In genomic region chr7:28818996-28819395, GRCh38 we compare ENCODE assay signal across 17 cellular contexts.
A peak's percentile ranks its signal among the peaks of the same experiment; 100 is the strongest.
DNase-seq lines count a peak whose midpoint lies in the region; ATAC-seq and TF ChIP-seq lines count a peak whose summit lies in the region.
"Had no signal": no experiment of that assay in that cellular context is flagged by ENCODE, and none has a peak within 500 bp of the region (broad histone marks: within the 10 kb centered on the region; RNA-seq: fewer than 3 reads in every experiment).

No MANE protein-coding gene starts in this region.

- no peaks in the 10 kb centered on the region for H3K9me3 ChIP-seq in psoas muscle

- H3K36me3 Mint-ChIP-seq in GM23338 (ENCODE audit: low read depth): no peaks in the 10 kb centered on the region
- no peaks in the 10 kb centered on the region for H3K36me3 Mint-ChIP-seq in WTC11
- H3K36me3 Mint-ChIP-seq in nephron progenitor cell (ENCODE audit: low read depth): no peaks in the 10 kb centered on the region

- H3K4me2 ChIP-seq in GM23338: no peak overlapping the region
- H3K4me2 ChIP-seq: PC-9 had no signal

- no peak overlapping the region for H3K27ac ChIP-seq in GM23338 (ENCODE audit: low read depth)
- no peak overlapping the region for H3K27ac ChIP-seq in psoas muscle
- H3K27ac ChIP-seq: PC-9 had no signal

- H4K20me1 ChIP-seq in GM23338 (replicated peaks; ENCODE audit: insufficient read depth): no peaks in the 10 kb centered on the region

- intact Hi-C loops in psoas muscle (cut with DNase I): no loop called here

- whole genome bisulfite sequencing in psoas muscle, 3 donors: 88 to 95% (median 89%) methylated on average over 5 of the region's 5 CpGs

- H3K27ac Mint-ChIP-seq in GM23338 (0 out of 2 replicates have a peak overlapping the region, but pooled peaks have one; percentile 65), WTC11 (no peak overlapping the region), nephron progenitor cell (peak overlapping the region; percentile 82)
- H3K27ac Mint-ChIP-seq: CD4-positive, alpha-beta T cell had no signal

- H2AFZ ChIP-seq in GM23338: no peak overlapping the region
- H2AFZ ChIP-seq: PC-9 had no signal

- H3K4me3 ChIP-seq in GM23338: no peak overlapping the region
- H3K4me3 ChIP-seq in NB4 (ENCODE audit: low read depth, low read length): no peak overlapping the region
- H3K4me3 ChIP-seq in psoas muscle: no peak overlapping the region
- H3K4me3 ChIP-seq: PC-9 had no signal

- H3K9me2 ChIP-seq in GM23338 (ENCODE audit: insufficient read depth): no peaks in the 10 kb centered on the region

- ATAC-seq in GM23338 (peak; percentile 50; the same call in 2 of the 3 replicates), WTC11 (peak; percentile 61), HG02970 (IDR thresholded peaks at IDR 0.05; ENCODE audit: low FRiP score, unreplicated experiment) (no peak), GM18519 (IDR thresholded peaks at IDR 0.05; ENCODE audit: low FRiP score, unreplicated experiment) (no peak), psoas muscle (no peak)
- ATAC-seq: SK-N-SH treated with all-trans-retinoic acid at 6 μM for 48 hours had no signal

- no peaks in the 10 kb centered on the region for H3F3A ChIP-seq in GM23338 (replicated peaks; ENCODE audit: low read depth)

- no peaks in the 10 kb centered on the region for H3K79me2 ChIP-seq in GM23338 (replicated peaks; ENCODE audit: insufficient read depth)

- TF ChIP-seq CTCF in GM23338 (conservative IDR thresholded peaks at IDR 0.05; ENCODE audit: low read depth in 2 of 2) (no peak), NB4 (IDR thresholded peaks at IDR 0.05; ENCODE audit: low read depth, low read length) (no peak), WTC11 (IDR thresholded peaks at IDR 0.05) (no peak), nephron progenitor cell (IDR thresholded peaks at IDR 0.05) (no peak), psoas muscle (IDR thresholded peaks at IDR 0.05) (no peak)

- DNase-seq in GM23338 (ENCODE audit: low spot score) (no peak), NB4 (ENCODE audit: low read depth) (peak; percentile 25), WTC11 (ENCODE audit: low spot score) (no peak), nephron progenitor cell (no peak), psoas muscle (no peak)
- DNase-seq: CD4-positive, alpha-beta T cell; DND-41; GDM1; Kasumi-1; NCI-H1436 treated with DMSO at 0.1 percent for 48 hours; NCI-H2081 treated with DMSO at 0.1 percent for 48 hours; NCI-H524; PC-9; Right ventricle myocardium superior had no signal

- H3K4me1 Mint-ChIP-seq in GM23338 (peaks cover 32% of the 10 kb centered on the region), WTC11 (peaks cover 35% of the 10 kb centered on the region), nephron progenitor cell (peaks cover 31% of the 10 kb centered on the region)

- H3K36me3 ChIP-seq in GM23338 (ENCODE audit: insufficient read depth) (no peaks in the 10 kb centered on the region), psoas muscle (ENCODE audit: insufficient read depth in 1 of 2, low read depth in 1 of 2) (peaks cover 0 to 20% of the 10 kb centered on the region in 2 donors)

- H3K9me3 Mint-ChIP-seq in GM23338 (no peaks in the 10 kb centered on the region), WTC11 (no peaks in the 10 kb centered on the region), nephron progenitor cell (no peaks in the 10 kb centered on the region)
- H3K9me3 Mint-ChIP-seq: CD4-positive, alpha-beta T cell had no signal

- CTCF ChIA-PET in WTC11 (lab: Charles Lee): interaction anchor here (1.1 to 1.5 kb wide), 2 partner anchors 103 to 204 kb away, joined by 4 to 5 read pairs; no protein-coding TSS in a partner anchor

- POLR2A ChIA-PET in WTC11 (lab: Charles Lee): no interaction called here

- H3K27me3 Mint-ChIP-seq in GM23338 (ENCODE audit: insufficient read depth, low read depth, poor library complexity) (peaks cover 2% of the 10 kb centered on the region), WTC11 (ENCODE audit: low read depth) (no peaks in the 10 kb centered on the region), nephron progenitor cell (ENCODE audit: low read depth, poor library complexity) (no peaks in the 10 kb centered on the region)

- H3K4me1 ChIP-seq in GM23338 (ENCODE audit: insufficient read depth) (peaks cover 30% of the 10 kb centered on the region), psoas muscle (peaks cover 4% of the 10 kb centered on the region)

- H3K4me3 Mint-ChIP-seq in GM23338 (no peak overlapping the region), WTC11 (no peak overlapping the region), nephron progenitor cell (no peak overlapping the region)
- H3K4me3 Mint-ChIP-seq: CD4-positive, alpha-beta T cell had no signal

- no peak for TF ChIP-seq POLR2A in NB4 (IDR thresholded peaks at IDR 0.05; ENCODE audit: extremely low read depth, insufficient read length)

- no peaks in the 10 kb centered on the region for H3K27me3 ChIP-seq in GM23338 (ENCODE audit: insufficient read depth)
- no peaks in the 10 kb centered on the region for H3K27me3 ChIP-seq in psoas muscle (ENCODE audit: insufficient read depth in 3 of 3, low read length in 2 of 3)

TF ChIP-seq in GM23338, 12 proteins besides CTCF, POLR2A, EP300 and RAD21 (continues in another document):
- no peak for TF ChIP-seq JUNB (IDR thresholded peaks at IDR 0.05; ENCODE audit: unreplicated experiment)

TF ChIP-seq in WTC11, 78 proteins besides CTCF, POLR2A, EP300 and RAD21:
- TF ChIP-seq ZNF138 (CRISPR knock-in tag; conservative IDR thresholded peaks at IDR 0.05) (no peak), FOXP4 (CRISPR knock-in tag; IDR thresholded peaks at IDR 0.05) (no peak), KAT7 (CRISPR knock-in tag; IDR thresholded peaks at IDR 0.05; ENCODE audit: borderline replicate concordance) (no peak), CREM (CRISPR knock-in tag; IDR thresholded peaks at IDR 0.05) (no peak), TP53 (CRISPR knock-in tag; IDR thresholded peaks at IDR 0.05) (no peak), EMX1 (CRISPR knock-in tag; IDR thresholded peaks at IDR 0.05) (no peak), IRF2 (CRISPR knock-in tag; IDR thresholded peaks at IDR 0.05; ENCODE audit: borderline replicate concordance, low read depth) (no peak), TEAD4 (CRISPR knock-in tag; IDR thresholded peaks at IDR 0.05) (no peak), E2F4 (CRISPR knock-in tag; IDR thresholded peaks at IDR 0.05; ENCODE audit: borderline replicate concordance, low read depth) (no peak)
- TF ChIP-seq, protein P1, sequence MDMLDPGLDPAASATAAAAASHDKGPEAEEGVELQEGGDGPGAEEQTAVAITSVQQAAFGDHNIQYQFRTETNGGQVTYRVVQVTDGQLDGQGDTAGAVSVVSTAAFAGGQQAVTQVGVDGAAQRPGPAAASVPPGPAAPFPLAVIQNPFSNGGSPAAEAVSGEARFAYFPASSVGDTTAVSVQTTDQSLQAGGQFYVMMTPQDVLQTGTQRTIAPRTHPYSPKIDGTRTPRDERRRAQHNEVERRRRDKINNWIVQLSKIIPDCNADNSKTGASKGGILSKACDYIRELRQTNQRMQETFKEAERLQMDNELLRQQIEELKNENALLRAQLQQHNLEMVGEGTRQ (CRISPR knock-in tag; IDR thresholded peaks at IDR 0.05): no peak
- TF ChIP-seq, protein P2, sequence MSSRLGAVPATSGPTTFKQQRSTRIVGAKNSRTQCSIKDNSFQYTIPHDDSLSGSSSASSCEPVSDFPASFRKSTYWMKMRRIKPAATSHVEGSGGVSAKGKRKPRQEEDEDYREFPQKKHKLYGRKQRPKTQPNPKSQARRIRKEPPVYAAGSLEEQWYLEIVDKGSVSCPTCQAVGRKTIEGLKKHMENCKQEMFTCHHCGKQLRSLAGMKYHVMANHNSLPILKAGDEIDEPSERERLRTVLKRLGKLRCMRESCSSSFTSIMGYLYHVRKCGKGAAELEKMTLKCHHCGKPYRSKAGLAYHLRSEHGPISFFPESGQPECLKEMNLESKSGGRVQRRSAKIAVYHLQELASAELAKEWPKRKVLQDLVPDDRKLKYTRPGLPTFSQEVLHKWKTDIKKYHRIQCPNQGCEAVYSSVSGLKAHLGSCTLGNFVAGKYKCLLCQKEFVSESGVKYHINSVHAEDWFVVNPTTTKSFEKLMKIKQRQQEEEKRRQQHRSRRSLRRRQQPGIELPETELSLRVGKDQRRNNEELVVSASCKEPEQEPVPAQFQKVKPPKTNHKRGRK (CRISPR knock-in tag; IDR thresholded peaks at IDR 0.05; ENCODE audit: borderline replicate concordance): no peak
- TF ChIP-seq, protein P3, sequence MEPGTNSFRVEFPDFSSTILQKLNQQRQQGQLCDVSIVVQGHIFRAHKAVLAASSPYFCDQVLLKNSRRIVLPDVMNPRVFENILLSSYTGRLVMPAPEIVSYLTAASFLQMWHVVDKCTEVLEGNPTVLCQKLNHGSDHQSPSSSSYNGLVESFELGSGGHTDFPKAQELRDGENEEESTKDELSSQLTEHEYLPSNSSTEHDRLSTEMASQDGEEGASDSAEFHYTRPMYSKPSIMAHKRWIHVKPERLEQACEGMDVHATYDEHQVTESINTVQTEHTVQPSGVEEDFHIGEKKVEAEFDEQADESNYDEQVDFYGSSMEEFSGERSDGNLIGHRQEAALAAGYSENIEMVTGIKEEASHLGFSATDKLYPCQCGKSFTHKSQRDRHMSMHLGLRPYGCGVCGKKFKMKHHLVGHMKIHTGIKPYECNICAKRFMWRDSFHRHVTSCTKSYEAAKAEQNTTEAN (CRISPR knock-in tag; IDR thresholded peaks at IDR 0.05): no peak

Comparison
In these comparisons a context has a peak if more than half of its experiments do, and no peak if none do; other contexts are left out.
1. ATAC-seq: peak in GM23338 (single experiment) and WTC11 (single experiment); none in HG02970 (single experiment), GM18519 (single experiment) and psoas muscle (0 of 4).